8 cellular contexts compared by ENCODE assay signal in the genomic region with DNA sequence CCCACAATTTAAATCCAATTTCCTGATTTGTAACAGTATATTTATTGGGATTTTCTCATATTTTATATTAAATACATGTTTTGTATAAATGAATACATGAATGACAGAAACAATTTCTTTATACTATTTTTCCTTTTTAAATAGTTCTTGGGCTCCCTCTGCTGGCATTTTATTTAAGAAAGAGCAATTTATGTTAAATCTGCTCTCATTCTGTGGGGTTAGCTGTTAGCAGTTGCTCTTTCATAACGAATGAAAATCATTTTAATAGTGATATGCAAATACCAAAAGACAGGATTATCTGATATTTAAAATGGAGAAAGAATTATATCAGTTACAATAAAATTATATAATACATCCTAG.
DNase-seq lines count a peak whose midpoint lies in the region; ATAC-seq and TF ChIP-seq lines count a peak whose summit lies in the region.

No MANE protein-coding gene starts in this region.

- H3K4me1 ChIP-seq in BE2C: no peaks in the 10 kb centered on the region; the same call in 1 of the 2 replicates
- H3K4me1 ChIP-seq in KMS-11 (ENCODE audit: low read depth, poor library complexity, severe bottlenecking): no peaks in the 10 kb centered on the region

- CTCF ChIA-PET in T-cell (lab: Charles Lee): interaction anchor here in 1 of 2 donors (0.7 to 1.1 kb wide), 6 partner anchors 10 to 585 kb away, joined by 3 to 6 read pairs (median 4); partner anchors contain the start of genes CFAP61 and CRNKL1

- H3K27ac Mint-ChIP-seq in T-cell: no peak overlapping the region

- peak; percentile 44; the same call in 1 of the 2 replicates for TF ChIP-seq CTCF in BE2C (IDR thresholded peaks at IDR 0.05; ENCODE audit: low read depth, low read length)
- 0 out of 2 replicates have a peak, but pooled peaks have one; percentile 16 for TF ChIP-seq CTCF in KMS-11 (conservative IDR thresholded peaks at IDR 0.05; ENCODE audit: low read depth, low read length)

- no peak overlapping the region for H3K4me3 ChIP-seq in BE2C (ENCODE audit: low read depth, low read length)
- no peak overlapping the region for H3K4me3 ChIP-seq in KMS-11 (IDR thresholded peaks at IDR 0.05; ENCODE audit: insufficient read depth, low read depth, low read length)
- H3K4me3 ChIP-seq in SK-N-MC: no peak overlapping the region

- H3K4me3 Mint-ChIP-seq in T-cell: no peak overlapping the region

- H3K36me3 Mint-ChIP-seq in T-cell: peaks cover 36% of the 10 kb centered on the region

- H3K36me3 ChIP-seq in BE2C (no peaks in the 10 kb centered on the region), KMS-11 (ENCODE audit: insufficient read depth) (no peaks in the 10 kb centered on the region), SK-N-MC (ENCODE audit: insufficient read depth, low read length) (no peaks in the 10 kb centered on the region)

- H3K4me2 ChIP-seq in KMS-11: no peak overlapping the region

- H3K4me1 Mint-ChIP-seq in T-cell: no peaks in the 10 kb centered on the region

- intact Hi-C loops in cardiac septum (cut with DNase I): loop anchor here (10.0 kb wide), 1 partner anchor 231 kb away; no protein-coding TSS in a partner anchor

- H3K79me2 ChIP-seq in KMS-11 (ENCODE audit: insufficient read depth, low read depth): no peaks in the 10 kb centered on the region

- no peaks in the 10 kb centered on the region for H3K27me3 ChIP-seq in BE2C
- H3K27me3 ChIP-seq in KMS-11 (ENCODE audit: insufficient read depth, low read depth): no peaks in the 10 kb centered on the region

- H4K20me1 ChIP-seq in KMS-11 (ENCODE audit: insufficient read depth): no peaks in the 10 kb centered on the region

- H3K9me3 ChIP-seq in BE2C (no peaks in the 10 kb centered on the region), SK-N-MC (ENCODE audit: low read depth, low read length) (no peaks in the 10 kb centered on the region)

- no peak overlapping the region for H3K9ac ChIP-seq in KMS-11
- H3K9ac ChIP-seq in SK-N-MC (ENCODE audit: insufficient read length): no peak overlapping the region

- ATAC-seq in HG03039 (IDR thresholded peaks at IDR 0.05; ENCODE audit: unreplicated experiment) (no peak), T-cell (replicated peaks in 1 of 4) (no peak)

- H3K27me3 Mint-ChIP-seq in T-cell: no peaks in the 10 kb centered on the region

- H3K27ac ChIP-seq in KMS-11 (no peak overlapping the region), SK-N-MC (no peak overlapping the region)

- DNase-seq in BE2C (no peak), SK-N-MC (ENCODE audit: low read depth, low spot score) (peak; percentile 34), iris pigment epithelial cell (ENCODE audit: low read depth) (peak; percentile 35), T-cell (no peak), cardiac septum (ENCODE audit: low spot score) (no peak)
- DNase-seq in activated CD8-positive, alpha-beta memory T cell treated with anti-CD3 and anti-CD28 coated beads, Interleukin-2, amount 50 U/mL, for 48 hours: no peak

- H3K9me3 Mint-ChIP-seq in T-cell: no peaks in the 10 kb centered on the region

- POLR2A ChIA-PET in T-cell (lab: Charles Lee): interaction anchor here in 1 of 2 donors (0.6 kb wide), 1 partner anchor 157 kb away, joined by 3 read pairs; no protein-coding TSS in a partner anchor

- H2AFZ ChIP-seq in KMS-11 (ENCODE audit: low read depth): no peak overlapping the region

Comparison
In these comparisons a context has a peak if more than half of its experiments do, and no peak if none do; other contexts are left out.
1. DNase-seq: peak in SK-N-MC (single experiment) and iris pigment epithelial cell (single experiment); none in BE2C (single experiment), activated CD8-positive, alpha-beta memory T cell treated with anti-CD3 and anti-CD28 coated beads, Interleukin-2, amount 50 U/mL, for 48 hours (single experiment), T-cell (0 of 34) and cardiac septum (single experiment).